ENCODE assay signal across 8 cellular contexts in the genomic region with DNA sequence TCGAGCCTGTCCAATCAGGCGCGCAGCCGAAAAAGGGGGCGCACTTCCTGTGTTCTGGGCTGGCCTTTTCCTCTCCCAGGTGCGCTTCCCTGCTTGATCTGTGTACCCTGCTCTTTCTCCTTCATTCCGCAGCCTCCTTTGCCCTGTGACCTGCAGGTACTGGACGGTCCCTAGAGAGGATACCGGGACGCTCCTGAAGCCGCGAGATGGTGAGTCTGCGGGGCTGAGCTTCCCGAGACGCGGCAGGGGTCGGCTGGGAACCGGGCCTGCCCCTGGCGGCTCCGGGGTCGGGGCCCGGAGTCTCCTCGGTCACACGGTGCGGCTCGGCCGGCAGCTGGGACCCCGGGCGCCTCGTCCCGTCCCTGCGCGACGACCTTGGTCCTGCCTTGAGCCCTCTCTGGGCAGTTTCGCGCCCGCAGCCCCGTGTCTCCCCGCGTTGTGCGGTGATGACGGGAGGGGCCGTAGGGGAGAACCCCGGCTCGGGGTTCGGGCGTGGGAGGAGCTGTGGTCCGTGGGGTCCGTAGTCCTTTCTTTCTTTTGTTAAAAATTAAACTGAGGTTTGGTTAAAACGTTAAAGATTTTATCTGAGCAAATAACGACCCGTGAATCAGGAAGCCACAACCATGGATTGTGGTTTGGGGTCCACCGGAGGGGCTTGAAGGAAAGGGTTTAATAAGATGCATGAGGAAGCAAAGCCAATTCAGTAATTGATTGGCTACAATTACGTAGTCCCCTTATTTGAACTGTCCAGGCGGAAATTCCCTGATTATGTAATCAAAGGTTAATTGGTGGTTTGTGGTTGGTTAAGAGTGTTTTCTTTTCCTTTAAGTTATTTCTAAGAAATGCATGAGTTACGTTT.
DNase-seq lines count a peak whose midpoint lies in the region; ATAC-seq and TF ChIP-seq lines count a peak whose summit lies in the region.

No MANE protein-coding gene starts in this region.

- H3K9ac ChIP-seq in endodermal cell (ENCODE audit: extremely low read depth, low read length, poor library complexity, severe bottlenecking) = peak overlapping the region; percentile 79
- peak overlapping the region; percentile 89 for H3K9ac ChIP-seq in mucosa of stomach (ENCODE audit: low read length)

- DNase-seq in HAP-1 (ENCODE audit: low spot score in 2 of 2) = no peak
- DNase-seq in NAMALWA (ENCODE audit: low spot score) = peak; percentile 88
- peak; percentile 81 to 85 for DNase-seq in activated CD8-positive, alpha-beta memory T cell treated with anti-CD3 and anti-CD28 coated beads for 4 hours (ENCODE audit: low read depth in 2 of 2)
- peak; percentile 98 for DNase-seq in endodermal cell
- DNase-seq in stimulated activated CD8-positive, alpha-beta memory T cell treated with anti-CD3 and anti-CD28 coated beads, Interleukin-7, amount 100 ng/mL, for 1 hour (ENCODE audit: low read depth in 2 of 2) = peak; percentile 69 to 85
- DNase-seq in DMS53 (lab: John Stamatoyannopoulos, UW) = no peak

- peaks cover 9% of the 10 kb centered on the region for H3K4me1 Mint-ChIP-seq in endodermal cell

- TF ChIP-seq CTCF in endodermal cell (conservative IDR thresholded peaks at IDR 0.05) = peak; percentile 31

- H3K36me3 Mint-ChIP-seq in endodermal cell (ENCODE audit: low read depth) = peaks cover 30% of the 10 kb centered on the region

- H3K4me1 ChIP-seq in HAP-1 (peaks cover 3% of the 10 kb centered on the region), endodermal cell (ENCODE audit: control insufficient read depth, insufficient read depth, low read length) (peaks cover 4% of the 10 kb centered on the region), mucosa of stomach (ENCODE audit: control insufficient read depth, insufficient read depth, low read length) (peaks cover 10% of the 10 kb centered on the region)

- no peak overlapping the region for H3K27ac ChIP-seq in endodermal cell (ENCODE audit: low read depth, low read length)

- H3K27ac Mint-ChIP-seq in endodermal cell = peak overlapping the region; percentile 80

- in situ Hi-C loops in HAP-1 (cut with MboI; ENCODE audit: low sequenced_read_pairs) = loop anchor here (25.0 kb wide), 1 partner anchor 738 kb away; the partner anchor contains the start of gene SETD1A

- peak; percentile 82 for ATAC-seq in GM18499 (IDR thresholded peaks at IDR 0.05; ENCODE audit: insufficient read depth, unreplicated experiment)

- H3K4me3 ChIP-seq in HAP-1 = peak overlapping the region; percentile 70
- H3K4me3 ChIP-seq in endodermal cell (ENCODE audit: low read length) = peak overlapping the region; percentile 96
- peak overlapping the region; percentile 90 for H3K4me3 ChIP-seq in mucosa of stomach (ENCODE audit: low read length)

- peaks cover 27% of the 10 kb centered on the region for H3K36me3 ChIP-seq in HAP-1 (replicated peaks)
- H3K36me3 ChIP-seq in endodermal cell (ENCODE audit: control insufficient read depth, insufficient read depth, low read length) = peaks cover 29% of the 10 kb centered on the region
- H3K36me3 ChIP-seq in mucosa of stomach (ENCODE audit: control insufficient read depth, insufficient read depth, low read length) = peaks cover 10% of the 10 kb centered on the region

- no peaks in the 10 kb centered on the region for H3K9me3 Mint-ChIP-seq in endodermal cell

- peak overlapping the region; percentile 78 for H3K4me3 Mint-ChIP-seq in endodermal cell

- H3K27me3 ChIP-seq in HAP-1 (ENCODE audit: low read depth) (no peaks in the 10 kb centered on the region), endodermal cell (ENCODE audit: control insufficient read depth, insufficient read depth, low read length, poor library complexity, severe bottlenecking) (peaks cover 21% of the 10 kb centered on the region), mucosa of stomach (ENCODE audit: control insufficient read depth, insufficient read depth, low read length) (no peaks in the 10 kb centered on the region)

- H3K27me3 Mint-ChIP-seq in endodermal cell (ENCODE audit: insufficient read depth) = peaks cover 17% of the 10 kb centered on the region

- H3K9me3 ChIP-seq in HAP-1 (no peaks in the 10 kb centered on the region), endodermal cell (ENCODE audit: control insufficient read depth, low read length) (no peaks in the 10 kb centered on the region), mucosa of stomach (ENCODE audit: control insufficient read depth, low read length) (no peaks in the 10 kb centered on the region)

- WGBS in endodermal cell (ENCODE audit: insufficient coverage in 1 of 2, insufficient read length in 1 of 2), 2 experiments = 3 to 10% methylated on average over 16 to 56 of the region's 56 CpGs

Comparison
In these comparisons a context has a peak if more than half of its experiments do, and no peak if none do; other contexts are left out.
1. DNase-seq: peak in NAMALWA (single experiment), activated CD8-positive, alpha-beta memory T cell treated with anti-CD3 and anti-CD28 coated beads for 4 hours (2 of 2), endodermal cell (single experiment) and stimulated activated CD8-positive, alpha-beta memory T cell treated with anti-CD3 and anti-CD28 coated beads, Interleukin-7, amount 100 ng/mL, for 1 hour (2 of 2); none in HAP-1 (0 of 2) and DMS53 (single experiment).
2. Peak in every context shown above with its lines, with median percentiles within 50 percentile points of each other: H3K4me3 ChIP-seq.